Comparison of ENCODE assay signal across 17 cellular contexts in genomic region chr5:172553838-172554344, GRCh38.
A peak's percentile ranks its signal among the peaks of the same experiment; 100 is the strongest.
DNase-seq lines count a peak whose midpoint lies in the region; ATAC-seq and TF ChIP-seq lines count a peak whose summit lies in the region.
"Had no signal": no experiment of that assay in that cellular context is flagged by ENCODE, and none has a peak within 500 bp of the region (broad histone marks: within the 10 kb centered on the region; RNA-seq: fewer than 3 reads in every experiment).

No MANE protein-coding gene starts in this region.

- H3K4me1 ChIP-seq in cardiac muscle cell (ENCODE audit: low read depth) (peaks cover 67% of the 10 kb centered on the region), esophagus muscularis mucosa (peaks cover 58 to 83% (median 80%) of the 10 kb centered on the region in 4 donors), rectal smooth muscle tissue (ENCODE audit: control insufficient read depth, insufficient read depth, low read length) (peaks cover 73% of the 10 kb centered on the region)
- no peaks in the 10 kb centered on the region for H3K4me1 ChIP-seq in CD4-positive, alpha-beta memory T cell (ENCODE audit: insufficient read depth, low read length)

- H3K27ac ChIP-seq in cardiac muscle cell (peak overlapping the region; percentile 22), esophagus muscularis mucosa (replicated peaks in 1 of 4) (peak overlapping the region; percentile 82 to 91 (median 88)), rectal smooth muscle tissue (ENCODE audit: low read depth, low read length) (peak overlapping the region; percentile 90)
- H3K27ac ChIP-seq in CD4-positive, alpha-beta memory T cell (ENCODE audit: low read depth, low read length), result no peak overlapping the region
- H3K27ac ChIP-seq: SJCRH30 had no signal

- H3K36me3 Mint-ChIP-seq in CD4-positive, alpha-beta memory T cell, result no peaks in the 10 kb centered on the region

- intact Hi-C loops in left ventricle myocardium superior (cut with micrococcal nuclease), result no loop called here
- intact Hi-C loops in esophagus muscularis mucosa (cut with DNase I), result loop anchor here (10.0 kb wide), 1 partner anchor 91 kb away; the partner anchor contains the start of gene NEURL1B
- intact Hi-C loops in CD4-positive, alpha-beta memory T cell (cut with micrococcal nuclease), result no loop called here

- H3K27me3 Mint-ChIP-seq in CD4-positive, alpha-beta memory T cell, result peaks cover 2 to 16% of the 10 kb centered on the region in 2 donors

- TF ChIP-seq EP300 in esophagus muscularis mucosa (IDR thresholded peaks at IDR 0.05), result no peak

- no peaks in the 10 kb centered on the region for H3K36me3 ChIP-seq in cardiac muscle cell
- no peaks in the 10 kb centered on the region for H3K36me3 ChIP-seq in esophagus muscularis mucosa
- H3K36me3 ChIP-seq in rectal smooth muscle tissue (ENCODE audit: control insufficient read depth, insufficient read depth, low read length), result no peaks in the 10 kb centered on the region
- no peaks in the 10 kb centered on the region for H3K36me3 ChIP-seq in CD4-positive, alpha-beta memory T cell (ENCODE audit: insufficient read depth, low read length)
- H3K36me3 ChIP-seq: SJCRH30 had no signal

- no peaks in the 10 kb centered on the region for H3K4me1 Mint-ChIP-seq in CD4-positive, alpha-beta memory T cell
- H3K4me1 Mint-ChIP-seq: B cell had no signal

- no peak for DNase-seq in cardiac muscle cell (ENCODE audit: low read depth in 1 of 2, low spot score in 1 of 2)
- DNase-seq in left ventricle myocardium superior, result no peak
- no peak for DNase-seq in esophagus muscularis mucosa (ENCODE audit: extremely low spot score)
- no peak for DNase-seq in C1 segment of cervical spinal cord (lab: John Stamatoyannopoulos, UW)
- DNase-seq in Ammon's horn (ENCODE audit: low spot score), result no peak
- DNase-seq in CD4-positive, alpha-beta memory T cell, result no peak
- no peak for DNase-seq in kidney tubule cell (ENCODE audit: low spot score)
- DNase-seq: 8988T; CD4-positive, alpha-beta T cell; GF-D8; NCI-H1092 treated with DMSO at 0.1 percent for 48 hours; NCI-H2081; SJCRH30 had no signal

- H3K27ac Mint-ChIP-seq in CD4-positive, alpha-beta memory T cell, result no peak overlapping the region
- H3K27ac Mint-ChIP-seq: B cell; CD4-positive, alpha-beta T cell had no signal

- no peak overlapping the region for H3K4me3 ChIP-seq in cardiac muscle cell
- H3K4me3 ChIP-seq in esophagus muscularis mucosa, result no peak overlapping the region
- H3K4me3 ChIP-seq in rectal smooth muscle tissue (ENCODE audit: low read length), result no peak overlapping the region
- H3K4me3 ChIP-seq in CD4-positive, alpha-beta memory T cell (ENCODE audit: low read length in 2 of 2), result no peak overlapping the region
- H3K4me3 ChIP-seq: K562, SJCRH30 had no signal

- TF ChIP-seq CTCF in cardiac muscle cell (IDR thresholded peaks at IDR 0.05; ENCODE audit: low read depth, low read length) (no peak), esophagus muscularis mucosa (IDR thresholded peaks at IDR 0.05) (no peak)

- H3K9me3 Mint-ChIP-seq in CD4-positive, alpha-beta memory T cell, result no peaks in the 10 kb centered on the region
- H3K9me3 Mint-ChIP-seq: CD4-positive, alpha-beta T cell had no signal

- POLR2A ChIA-PET in CD4-positive, alpha-beta memory T cell (lab: Charles Lee; ENCODE audit: partially characterized antibody), result no interaction called here

- 73% methylated on average over 5 of the region's 5 CpGs for WGBS in esophagus muscularis mucosa

- ATAC-seq in left ventricle myocardium superior, result no peak
- ATAC-seq: HCT116, K562 had no signal

- no peak overlapping the region for H3K9ac ChIP-seq in rectal smooth muscle tissue (ENCODE audit: low read length)

- no peak overlapping the region for H3K4me3 Mint-ChIP-seq in CD4-positive, alpha-beta memory T cell
- H3K4me3 Mint-ChIP-seq: B cell; CD4-positive, alpha-beta T cell had no signal

- H3K9me3 ChIP-seq in cardiac muscle cell (ENCODE audit: low read depth) (no peaks in the 10 kb centered on the region), esophagus muscularis mucosa (no peaks in the 10 kb centered on the region)
- H3K9me3 ChIP-seq in CD4-positive, alpha-beta memory T cell (ENCODE audit: control insufficient read depth in 1 of 2, low read length in 2 of 2), result no peaks in the 10 kb centered on the region
- H3K9me3 ChIP-seq: SJCRH30 had no signal

- CTCF ChIA-PET in CD4-positive, alpha-beta memory T cell (lab: Charles Lee; ENCODE audit: partially characterized antibody), result interaction anchor here (0.6 kb wide), 1 partner anchor 222 kb away, joined by 3 read pairs; no protein-coding TSS in a partner anchor

- no peak for TF ChIP-seq POLR2A in esophagus muscularis mucosa (IDR thresholded peaks at IDR 0.05; ENCODE audit: low read depth)

- H3K27me3 ChIP-seq in cardiac muscle cell (no peaks in the 10 kb centered on the region), esophagus muscularis mucosa (no peaks in the 10 kb centered on the region), rectal smooth muscle tissue (ENCODE audit: control insufficient read depth, insufficient read depth, low read length) (no peaks in the 10 kb centered on the region)
- H3K27me3 ChIP-seq in CD4-positive, alpha-beta memory T cell (ENCODE audit: insufficient read depth, low read length), result no peaks in the 10 kb centered on the region
- H3K27me3 ChIP-seq: SJCRH30 had no signal
